8 cellular contexts compared by ENCODE assay signal in genomic region chr19:42217522-42218442, GRCh38. TPM values are rescaled to one million over a fixed set of nuclear protein-coding genes. Genes with fewer than 3 reads are reported as not detected.
DNase-seq lines count a peak whose midpoint lies in the region; ATAC-seq and TF ChIP-seq lines count a peak whose summit lies in the region.

Gene DEDD2, minus strand, starts transcription at chr19:42217677. Its CDS starts 670 bp downstream, at chr19:42217007.

- BruUV-seq in Panc1 (replicated peaks; lab: Mats Ljungman, UMichigan) = no TSS peak

- peak within 1 kb of the TSS; percentile 89 for H3K4me3 Mint-ChIP-seq in activated T-cell treated with anti-CD3 and anti-CD28 coated beads, Interleukin-2, amount 50 U/mL, for 4 hours

- no peaks in the 10 kb centered on the region for H3K9me3 Mint-ChIP-seq in activated T-cell treated with anti-CD3 and anti-CD28 coated beads, Interleukin-2, amount 50 U/mL, for 4 hours

- H3K36me3 ChIP-seq in Panc1 (ENCODE audit: control insufficient read depth, insufficient read depth, low read length) (peaks cover 6% of the 10 kb centered on the region), esophagus (ENCODE audit: control insufficient read depth in 2 of 2, insufficient read depth in 2 of 2, low read length in 1 of 2) (no peaks in the 10 kb centered on the region), muscle layer of duodenum (ENCODE audit: control insufficient read depth in 1 of 2, insufficient read depth in 2 of 2, low read length in 2 of 2) (peaks cover 8 to 20% of the 10 kb centered on the region in 2 donors)

- H3K27me3 ChIP-seq in Panc1 (ENCODE audit: control insufficient read depth, insufficient read depth, low read length) (no peaks in the 10 kb centered on the region), esophagus (ENCODE audit: control insufficient read depth in 1 of 2, insufficient read depth in 2 of 2, low read length in 2 of 2) (no peaks in the 10 kb centered on the region), muscle layer of duodenum (ENCODE audit: low read depth, low read length) (no peaks in the 10 kb centered on the region)

- ATAC-seq in GM21723 (IDR thresholded peaks at IDR 0.05; ENCODE audit: unreplicated experiment) (peak; percentile 58), Panc1 (peak; percentile 84)
- ATAC-seq in activated T-cell treated with anti-CD3 and anti-CD28 coated beads, Interleukin-2, amount 50 U/mL, for 4 hours = peak; percentile 76 to 77

- in situ Hi-C loops in Panc1 (cut with HindIII; ENCODE audit: low pct_unique_long_range_greater_than_20kb, low sequenced_read_pairs) = no loop called here

- H3K9me3 ChIP-seq in Panc1 (ENCODE audit: control insufficient read depth, insufficient read depth, low read depth, low read length) = no peaks in the 10 kb centered on the region
- H3K9me3 ChIP-seq in esophagus (ENCODE audit: control insufficient read depth in 2 of 2, insufficient read depth in 1 of 2, low read depth in 1 of 2, low read length in 1 of 2) = no peaks in the 10 kb centered on the region
- H3K9me3 ChIP-seq in muscle layer of duodenum (ENCODE audit: control insufficient read depth in 1 of 2, low read length in 2 of 2) = no peaks in the 10 kb centered on the region

- H3K4me3 ChIP-seq in Panc1 (ENCODE audit: low read depth in 2 of 2, low read length in 2 of 2) (peak within 1 kb of the TSS; percentile 73 to 92), esophagus (ENCODE audit: low read depth in 1 of 2, low read length in 2 of 2) (peak within 1 kb of the TSS; percentile 72 to 86), muscle layer of duodenum (ENCODE audit: low read depth in 1 of 2, low read length in 2 of 2) (peak within 1 kb of the TSS; percentile 75 to 86)

- TF ChIP-seq CTCF in Panc1 (IDR thresholded peaks at IDR 0.05) = no peak

- DNase-seq in DMS153 (lab: John Stamatoyannopoulos, UW) (peak; percentile 98), KG1 (lab: John Stamatoyannopoulos, UW) (peak; percentile 57), Panc1 (ENCODE audit: low read depth, low spot score) (peak; percentile 84)
- peak; percentile 100 for DNase-seq in activated T-cell treated with anti-CD3 and anti-CD28 coated beads, Interleukin-2, amount 50 U/mL, for 4 hours
- DNase-seq in stimulated activated CD8-positive, alpha-beta memory T cell treated with anti-CD3 and anti-CD28 coated beads, Interleukin-7, amount 100 ng/mL, for 4 hours (ENCODE audit: low read depth in 2 of 2) = peak; percentile 99

- peaks cover 19% of the 10 kb centered on the region for H3K36me3 Mint-ChIP-seq in activated T-cell treated with anti-CD3 and anti-CD28 coated beads, Interleukin-2, amount 50 U/mL, for 4 hours (ENCODE audit: insufficient read depth)

- intact Hi-C loops in Panc1 (cut with micrococcal nuclease; ENCODE audit: unreplicated experiment) = no loop called here

- H3K27ac ChIP-seq in Panc1 (ENCODE audit: low read length) (peak within 1 kb of the TSS; percentile 92), esophagus (ENCODE audit: low read depth in 2 of 2, low read length in 1 of 2) (peak within 1 kb of the TSS; percentile 85 to 96), muscle layer of duodenum (ENCODE audit: low read length) (peak within 1 kb of the TSS; percentile 91)

- no peaks in the 10 kb centered on the region for H3K27me3 Mint-ChIP-seq in activated T-cell treated with anti-CD3 and anti-CD28 coated beads, Interleukin-2, amount 50 U/mL, for 4 hours (ENCODE audit: low read depth)

- POLR2A ChIA-PET in Panc1 (lab: Charles Lee) = no interaction called here

- CTCF ChIA-PET in Panc1 (lab: Charles Lee) = no interaction called here

- WGBS in esophagus, 2 donors = 16 to 18% methylated on average over 56 of the region's 56 CpGs

- peaks cover 76% of the 10 kb centered on the region for H3K4me1 Mint-ChIP-seq in activated T-cell treated with anti-CD3 and anti-CD28 coated beads, Interleukin-2, amount 50 U/mL, for 4 hours (ENCODE audit: low read depth)

- H3K4me1 ChIP-seq in Panc1 (ENCODE audit: control insufficient read depth, insufficient read depth, low read length) (peaks cover 8% of the 10 kb centered on the region; the same call in 1 of the 2 replicates), esophagus (ENCODE audit: control insufficient read depth in 2 of 2, insufficient read depth in 2 of 2, low read length in 1 of 2) (peaks cover 9 to 12% of the 10 kb centered on the region in 2 donors), muscle layer of duodenum (ENCODE audit: control insufficient read depth in 1 of 2, insufficient read depth in 2 of 2, low read length in 2 of 2) (peaks cover 9 to 46% of the 10 kb centered on the region in 2 donors)

RNA-seq across cellular contexts. Expression of gene DEDD2, which starts in this region (rescaled TPM):
- 13.2 TPM for total RNA-seq in Panc1 (2021; ENCODE audit: unreplicated experiment)
- polyA plus RNA-seq in Panc1 (2012; ENCODE audit: insufficient read length) = 18.1 TPM
- 10 to 100 TPM; 25.2 to 29.1 (median 28.1) TPM for total RNA-seq in activated T-cell treated with anti-CD3 and anti-CD28 coated beads, Interleukin-2, amount 50 U/mL, for 4 hours
- polyA plus RNA-seq in esophagus = 10 to 100 TPM; 20.7 to 21.9 TPM

Comparison
In these comparisons a context has a peak if more than half of its experiments do, and no peak if none do; other contexts are left out.
1. Peak in every context shown above with its lines: DNase-seq, ATAC-seq, H3K4me3 ChIP-seq and H3K27ac ChIP-seq.